Comparison of ENCODE assay signal across 14 cellular contexts in genomic region chr3:127670761-127671522, GRCh38. TPM values are rescaled to one million over a fixed set of nuclear protein-coding genes. Genes with fewer than 3 reads are reported as not detected.
DNase-seq lines count a peak whose midpoint lies in the region; ATAC-seq, FAIRE-seq and TF ChIP-seq lines count a peak whose summit lies in the region.
"Had no signal": no experiment of that assay in that cellular context is flagged by ENCODE, and none has a peak within 500 bp of the region (broad histone marks: within the 10 kb centered on the region; RNA-seq: fewer than 3 reads in every experiment).

No MANE protein-coding gene starts in this region.

- intact Hi-C loops in activated T-helper 2 cell treated with anti-CD3 and anti-CD28 coated beads, Interferon-gamma antibody, Interleukin-2, Interleukin-4, amounts not matched to agents 10 μg/mL and 5 μg/mL and 100 μg/mL, durations not matched to agents 14 hours and 24 hours and 36 hours (cut with micrococcal nuclease): loop anchor here (5.0 kb wide), 1 partner anchor 381 kb away; the partner anchor contains the start of gene SEC61A1
- intact Hi-C loops in OCI-LY7 (cut with micrococcal nuclease; ENCODE audit: unreplicated experiment): loop anchor here (5.0 kb wide), 1 partner anchor 94 kb away; no protein-coding TSS in a partner anchor

- no peak for TF ChIP-seq POLR2A in A549 (IDR thresholded peaks at IDR 0.05; ENCODE audit: low read length)

- H3K27ac ChIP-seq in A549: peak overlapping the region in 1 of 2 experiments; percentile 100; a peak in 3 of 6 replicates
- no peak overlapping the region for H3K27ac ChIP-seq in DOHH2 (ENCODE audit: low read depth, low read length)
- no peak overlapping the region for H3K27ac ChIP-seq in OCI-LY7 (ENCODE audit: low read depth, low read length, poor library complexity, severe bottlenecking)
- H3K27ac ChIP-seq: foreskin keratinocyte, psoas muscle had no signal

- H3F3A ChIP-seq in DOHH2 (ENCODE audit: control insufficient read depth, insufficient read depth): no peaks in the 10 kb centered on the region

- H3K36me3 Mint-ChIP-seq in activated T-helper 2 cell treated with anti-CD3 and anti-CD28 coated beads, Interferon-gamma antibody, Interleukin-2, Interleukin-4, amounts not matched to agents 10 μg/mL and 5 μg/mL and 100 μg/mL, durations not matched to agents 14 hours and 24 hours and 36 hours (ENCODE audit: low read depth): no peaks in the 10 kb centered on the region
- peaks cover 2% of the 10 kb centered on the region for H3K36me3 Mint-ChIP-seq in mesothelial cell of epicardium

- H4K20me1 ChIP-seq in DOHH2 (ENCODE audit: control insufficient read depth, insufficient read depth, low read depth, low read length) (no peaks in the 10 kb centered on the region), OCI-LY7 (ENCODE audit: insufficient read depth, low read length) (no peaks in the 10 kb centered on the region)

- H3K9me3 ChIP-seq in A549 (no peaks in the 10 kb centered on the region), DOHH2 (ENCODE audit: control insufficient read depth, insufficient read depth, low read length) (no peaks in the 10 kb centered on the region), OCI-LY7 (ENCODE audit: low read length) (no peaks in the 10 kb centered on the region)
- H3K9me3 ChIP-seq: psoas muscle, tibial nerve had no signal

- FAIRE-seq in A549 (lab: Jason Lieb, UNC): no peak
- FAIRE-seq: H54 had no signal

- H3K4me1 ChIP-seq in A549: peaks cover 11% of the 10 kb centered on the region; the same call in 1 of the 3 replicates
- H3K4me1 ChIP-seq in DOHH2 (ENCODE audit: control insufficient read depth, low read length): peaks cover 16% of the 10 kb centered on the region
- peaks cover 24% of the 10 kb centered on the region for H3K4me1 ChIP-seq in OCI-LY7 (ENCODE audit: insufficient read depth, low read length, poor library complexity, severe bottlenecking)
- H3K4me1 ChIP-seq: foreskin keratinocyte had no signal

- no peak for ATAC-seq in A549
- ATAC-seq: foreskin keratinocyte, left cardiac atrium had no signal

- no peak for TF ChIP-seq EP300 in A549 (IDR thresholded peaks at IDR 0.05)

- no peaks in the 10 kb centered on the region for H3K36me3 ChIP-seq in DOHH2 (ENCODE audit: control insufficient read depth, low read length)
- H3K36me3 ChIP-seq in OCI-LY7 (ENCODE audit: insufficient read depth, low read length): peaks cover 3% of the 10 kb centered on the region; the same call in 1 of the 2 replicates

- H2AFZ ChIP-seq in OCI-LY7 (ENCODE audit: low read length): no peak overlapping the region

- H3K4me2 ChIP-seq in A549 (peak overlapping the region; percentile 72), DOHH2 (ENCODE audit: low read length) (peak overlapping the region; percentile 88), OCI-LY7 (ENCODE audit: low read length) (no peak overlapping the region)

- peaks cover 13% of the 10 kb centered on the region for H3K4me1 Mint-ChIP-seq in activated T-helper 2 cell treated with anti-CD3 and anti-CD28 coated beads, Interferon-gamma antibody, Interleukin-2, Interleukin-4, amounts not matched to agents 10 μg/mL and 5 μg/mL and 100 μg/mL, durations not matched to agents 14 hours and 24 hours and 36 hours (ENCODE audit: low read depth)
- H3K4me1 Mint-ChIP-seq in mesothelial cell of epicardium: peaks cover 9% of the 10 kb centered on the region

- no TSS peak for BruUV-seq in OCI-LY7 (replicated peaks; lab: Mats Ljungman, UMichigan)

- DNase-seq in A549 (ENCODE audit: low read depth in 1 of 2, low spot score in 1 of 2) (no peak), mesothelial cell of epicardium (ENCODE audit: low spot score in 2 of 2, unreplicated experiment in 2 of 2) (no peak), NCI-H774 (lab: John Stamatoyannopoulos, UW) (no peak), OCI-LY7 (ENCODE audit: low spot score) (no peak), NCI-H2196 treated with DMSO at 0.1 percent for 48 hours (lab: John Stamatoyannopoulos, UW; ENCODE audit: unreplicated experiment) (no peak), A172 (ENCODE audit: low spot score) (no peak)
- DNase-seq in activated T-helper 2 cell treated with anti-CD3 and anti-CD28 coated beads, Interferon-gamma antibody, Interleukin-2, Interleukin-4, amounts not matched to agents 10 μg/mL and 5 μg/mL and 100 μg/mL, durations not matched to agents 14 hours and 24 hours and 36 hours (ENCODE audit: low spot score): no peak
- DNase-seq: COR-L47, foreskin keratinocyte, left cardiac atrium had no signal

- H3K4me3 ChIP-seq in A549: no peak overlapping the region
- peak overlapping the region; percentile 86 for H3K4me3 ChIP-seq in DOHH2 (ENCODE audit: low read length)
- H3K4me3 ChIP-seq in OCI-LY7 (ENCODE audit: low read depth, low read length, poor library complexity, severe bottlenecking): no peak overlapping the region

- H3K9me2 ChIP-seq in DOHH2 (replicated peaks; ENCODE audit: control insufficient read depth, low read length) (no peaks in the 10 kb centered on the region), OCI-LY7 (ENCODE audit: insufficient read depth, low read length) (no peaks in the 10 kb centered on the region)

- WGBS in A549 (ENCODE audit: missing lambda C conversion rate): 94% methylated on average over 8 of the region's 20 CpGs

- no peaks in the 10 kb centered on the region for H3K27me3 ChIP-seq in DOHH2 (ENCODE audit: control insufficient read depth, low read length)
- H3K27me3 ChIP-seq: foreskin keratinocyte, tibial nerve had no signal

- H3K4me3 Mint-ChIP-seq in activated T-helper 2 cell treated with anti-CD3 and anti-CD28 coated beads, Interferon-gamma antibody, Interleukin-2, Interleukin-4, amounts not matched to agents 10 μg/mL and 5 μg/mL and 100 μg/mL, durations not matched to agents 14 hours and 24 hours and 36 hours (ENCODE audit: low read depth): peak overlapping the region; percentile 93
- H3K4me3 Mint-ChIP-seq in mesothelial cell of epicardium: peak overlapping the region; percentile 76

- peak overlapping the region; percentile 47 for H3K27ac Mint-ChIP-seq in activated T-helper 2 cell treated with anti-CD3 and anti-CD28 coated beads, Interferon-gamma antibody, Interleukin-2, Interleukin-4, amounts not matched to agents 10 μg/mL and 5 μg/mL and 100 μg/mL, durations not matched to agents 14 hours and 24 hours and 36 hours
- H3K27ac Mint-ChIP-seq in mesothelial cell of epicardium: no peak overlapping the region

- POLR2A ChIA-PET in A549 (lab: Yijun Ruan, JAX) (no interaction called here), OCI-LY7 (lab: Charles Lee) (no interaction called here)

- no peaks in the 10 kb centered on the region for H3K27me3 Mint-ChIP-seq in activated T-helper 2 cell treated with anti-CD3 and anti-CD28 coated beads, Interferon-gamma antibody, Interleukin-2, Interleukin-4, amounts not matched to agents 10 μg/mL and 5 μg/mL and 100 μg/mL, durations not matched to agents 14 hours and 24 hours and 36 hours (ENCODE audit: low read depth)
- no peaks in the 10 kb centered on the region for H3K27me3 Mint-ChIP-seq in mesothelial cell of epicardium (ENCODE audit: low read depth)

- no peak for TF ChIP-seq RAD21 in A549 (conservative IDR thresholded peaks at IDR 0.05 in 1 of 2, IDR thresholded peaks at IDR 0.05 in 1 of 2)

- H3K79me2 ChIP-seq in DOHH2 (ENCODE audit: control insufficient read depth, low read length) (peaks cover 4% of the 10 kb centered on the region; the same call in 1 of the 2 replicates), OCI-LY7 (ENCODE audit: insufficient read depth, low read depth, low read length) (no peaks in the 10 kb centered on the region)

- H3K9me3 Mint-ChIP-seq in activated T-helper 2 cell treated with anti-CD3 and anti-CD28 coated beads, Interferon-gamma antibody, Interleukin-2, Interleukin-4, amounts not matched to agents 10 μg/mL and 5 μg/mL and 100 μg/mL, durations not matched to agents 14 hours and 24 hours and 36 hours: no peaks in the 10 kb centered on the region
- no peaks in the 10 kb centered on the region for H3K9me3 Mint-ChIP-seq in mesothelial cell of epicardium

- TF ChIP-seq CTCF in A549 (IDR thresholded peaks at IDR 0.05) (no peak), DOHH2 (IDR thresholded peaks at IDR 0.05; ENCODE audit: low read depth, low read length, poor library complexity, severe bottlenecking) (no peak), mesothelial cell of epicardium (IDR thresholded peaks at IDR 0.05; ENCODE audit: unreplicated experiment) (no peak), OCI-LY7 (conservative IDR thresholded peaks at IDR 0.05; ENCODE audit: low read length) (no peak)

- CTCF ChIA-PET in A549 (lab: Yijun Ruan, JAX): interaction anchor here (0.7 to 2.8 kb wide), 4 partner anchors 7 to 289 kb away, joined by 3 to 21 read pairs (median 4); no protein-coding TSS in a partner anchor
- CTCF ChIA-PET in OCI-LY7 (lab: Charles Lee; ENCODE audit: unreplicated experiment): no interaction called here

RNA-seq across cellular contexts. Expression of gene ABTB1, which starts 1.8 kb away (rescaled TPM):
- polyA plus RNA-seq in A549 (2011; rRNA removed) (9.7 and 10.7 TPM in 2 replicates), A549 (2017; fragmentation: RNase III; extraction: RNeasy Plus Mini Kit Qiagen cat#74134 plus additional on column Dnase treatment) (8.1 to 13.2 TPM (median 11.7 TPM) in 3 replicates)
- 15.1 and 18.9 TPM in 2 replicates for polyA plus RNA-seq in A549 (2012; cell fraction: cytosol; rRNA removed)
- 73.1 and 77.2 TPM in 2 replicates for polyA plus RNA-seq in A549 (2012; cell fraction: nucleus; rRNA removed)
- 20.7 and 25.8 TPM in 2 replicates for polyA minus RNA-seq in A549 (2011; rRNA and poly(A)+ RNA removed)
- total RNA-seq in activated T-helper 2 cell treated with anti-CD3 and anti-CD28 coated beads, Interferon-gamma antibody, Interleukin-2, Interleukin-4, amounts not matched to agents 10 μg/mL and 5 μg/mL and 100 μg/mL, durations not matched to agents 14 hours and 24 hours and 36 hours: 11.7 and 12.1 TPM in 2 replicates
- total RNA-seq in mesothelial cell of epicardium (15.9 to 17.1 TPM (median 16.5 TPM) in 3 replicates), OCI-LY7 (2022) (14.0 and 14.5 TPM in 2 replicates)
- total RNA-seq in OCI-LY7 (2014; rRNA removed; shearing (Covaris generic)): 4.4 and 9.1 TPM in 2 replicates
- total RNA-seq in A172 (2014; rRNA removed; shearing (Covaris generic)): 1.9 and 4.2 TPM in 2 replicates

RNA-seq across cellular contexts. Expression of gene PODXL2, which starts 42.0 kb away (rescaled TPM):
- polyA plus RNA-seq in A549 (2011; rRNA removed): 3.8 and 4.2 TPM in 2 replicates
- polyA plus RNA-seq in A549 (2012; cell fraction: cytosol; rRNA removed): 7.8 and 10.8 TPM in 2 replicates
- polyA plus RNA-seq in A549 (2012; cell fraction: nucleus; rRNA removed): 10.7 and 16.3 TPM in 2 replicates
- polyA plus RNA-seq in A549 (2017; fragmentation: RNase III; extraction: RNeasy Plus Mini Kit Qiagen cat#74134 plus additional on column Dnase treatment): 5.5 to 6.2 TPM (median 5.5 TPM) in 3 replicates
- polyA minus RNA-seq in A549 (2011; rRNA and poly(A)+ RNA removed): 1.8 and 2.1 TPM in 2 replicates
- total RNA-seq in activated T-helper 2 cell treated with anti-CD3 and anti-CD28 coated beads, Interferon-gamma antibody, Interleukin-2, Interleukin-4, amounts not matched to agents 10 μg/mL and 5 μg/mL and 100 μg/mL, durations not matched to agents 14 hours and 24 hours and 36 hours: 3.5 and 3.9 TPM in 2 replicates
- 25.5 to 29.7 TPM (median 27.1 TPM) in 3 replicates for total RNA-seq in mesothelial cell of epicardium
- total RNA-seq in OCI-LY7 (2014; rRNA removed; shearing (Covaris generic)): 29.4 and 37.7 TPM in 2 replicates
- 15.2 and 16.1 TPM in 2 replicates for total RNA-seq in OCI-LY7 (2022)
- 29.6 and 45.8 TPM in 2 replicates for total RNA-seq in A172 (2014; rRNA removed; shearing (Covaris generic))
